Comparison of ENCODE assay signal across 8 cellular contexts in the genomic region with DNA sequence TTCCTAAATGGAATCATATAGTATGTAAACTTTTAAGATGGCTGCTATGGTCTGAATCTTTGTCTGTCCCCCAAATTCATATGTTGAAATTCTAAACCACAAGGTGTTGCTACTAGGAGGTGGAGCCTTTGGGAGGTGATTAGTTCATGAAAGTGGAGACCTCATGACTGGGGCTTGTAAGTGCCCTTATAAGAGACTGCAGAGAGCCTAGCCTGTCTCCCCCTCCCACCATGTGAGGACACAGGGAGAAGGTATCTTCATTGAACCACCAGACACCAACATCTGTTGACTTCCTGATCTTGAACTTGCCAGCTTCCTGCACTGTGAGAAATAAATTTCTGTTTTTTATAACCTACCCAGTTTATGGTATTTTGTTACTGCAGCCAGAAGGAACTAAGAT. TPM values are rescaled to one million over a fixed set of nuclear protein-coding genes. Genes with fewer than 3 reads are reported as not detected.
DNase-seq lines count a peak whose midpoint lies in the region; ATAC-seq, FAIRE-seq and TF ChIP-seq lines count a peak whose summit lies in the region.
"Not testable (repeated sequence)": the region's sequence is repeated elsewhere in the genome, so short reads cannot be mapped to it uniquely, and the experiment has no call there.

No MANE protein-coding gene starts in this region.

- H3K36me3 Mint-ChIP-seq in CD4-positive, CD25-positive, alpha-beta regulatory T cell: not testable (repeated sequence)
- H3K36me3 Mint-ChIP-seq in activated B cell treated with CpG ODN at 0.5 μM for 24 hours (ENCODE audit: low read depth): peaks cover 17% of the 10 kb centered on the region

- not testable (repeated sequence) for TF ChIP-seq EP300 in GM12878 (IDR thresholded peaks at IDR 0.05; ENCODE audit: borderline replicate concordance in 1 of 2, control insufficient read depth in 1 of 2, low read depth in 2 of 2, low read length in 2 of 2)

- H3K23ac ChIP-seq in mesendoderm (ENCODE audit: low read length); trophoblast cell (ENCODE audit: low read length): not testable (repeated sequence)

- H4K20me1 ChIP-seq in OCI-LY1 (ENCODE audit: insufficient read depth, low read length); GM12878 (ENCODE audit: control insufficient read depth, insufficient read depth): not testable (repeated sequence)

- H3F3A ChIP-seq in OCI-LY1 (ENCODE audit: insufficient read depth, low read length): not testable (repeated sequence)

- not testable (repeated sequence) for H3K9ac ChIP-seq in OCI-LY1 (ENCODE audit: low read length); GM12878 (ENCODE audit: control insufficient read depth, insufficient read depth, low read length); mesendoderm (ENCODE audit: low read length); trophoblast cell (ENCODE audit: low read length)

- in situ Hi-C loops in GM12878 (cut with MboI): not testable (repeated sequence)

- not testable (repeated sequence) for TF ChIP-seq CTCF in OCI-LY1 (IDR thresholded peaks at IDR 0.05; ENCODE audit: low read length); activated B cell treated with CpG ODN at 0.5 μM for 24 hours (IDR thresholded peaks at IDR 0.05); GM12878 (IDR thresholded peaks at IDR 0.05 in 2 of 3, conservative IDR thresholded peaks at IDR 0.05 in 1 of 3; ENCODE audit: control insufficient read depth in 2 of 3, extremely low read depth in 1 of 3, insufficient read depth in 1 of 3, low read depth in 3 of 3, low read length in 3 of 3)

- CTCF ChIA-PET in activated B cell treated with CpG ODN at 0.5 μM for 24 hours (lab: Charles Lee); GM12878 (lab: Yijun Ruan, JAX): not testable (repeated sequence)

- H4K8ac ChIP-seq in mesendoderm (ENCODE audit: low read depth, low read length); trophoblast cell (ENCODE audit: low read depth, low read length): not testable (repeated sequence)

- peaks cover 11% of the 10 kb centered on the region for H3K79me1 ChIP-seq in mesendoderm (ENCODE audit: low read length)
- not testable (repeated sequence) for H3K79me1 ChIP-seq in trophoblast cell (ENCODE audit: low read length)

- SMC1A ChIA-PET in GM12878 (lab: Charles Lee; ENCODE audit: uncharacterized antibody, unreplicated experiment): not testable (repeated sequence)

- H2AK5ac ChIP-seq in mesendoderm (ENCODE audit: low read length); trophoblast cell (ENCODE audit: low read length): not testable (repeated sequence)

- not testable (repeated sequence) for H2BK5ac ChIP-seq in mesendoderm (ENCODE audit: low read length); trophoblast cell (ENCODE audit: low read depth, low read length, poor library complexity)

- H3K27ac ChIP-seq in CD4-positive, CD25-positive, alpha-beta regulatory T cell (ENCODE audit: insufficient read depth, low read length, poor library complexity, severe bottlenecking); GM12878 (ENCODE audit: control insufficient read depth, insufficient read depth); mesendoderm (ENCODE audit: low read depth, low read length); trophoblast cell (ENCODE audit: low read depth, low read length): not testable (repeated sequence)
- peak overlapping the region; percentile 5 for H3K27ac ChIP-seq in OCI-LY1 (ENCODE audit: low read depth, low read length, poor library complexity, severe bottlenecking)

- H2BK12ac ChIP-seq in trophoblast cell (ENCODE audit: low read length): not testable (repeated sequence)

- not testable (repeated sequence) for ATAC-seq in CD4-positive, CD25-positive, alpha-beta regulatory T cell (ENCODE audit: low read depth in 2 of 2); activated B cell treated with CpG ODN at 0.5 μM for 24 hours (ENCODE audit: low read depth)
- ATAC-seq in GM12878: 0 out of 3 replicates have a peak, but pooled peaks have one; percentile 11

- H2AFZ ChIP-seq in OCI-LY1 (ENCODE audit: low read length); GM12878 (ENCODE audit: control insufficient read depth, low read depth, low read length); trophoblast cell (ENCODE audit: insufficient read depth, low read length, poor library complexity): not testable (repeated sequence)

- not testable (repeated sequence) for BruUV-seq in GM12878 (replicated peaks; lab: Mats Ljungman, UMichigan)

- FAIRE-seq in GM12878 (lab: Jason Lieb, UNC): not testable (repeated sequence)

- not testable (repeated sequence) for H3K14ac ChIP-seq in trophoblast cell (ENCODE audit: low read length)

- H3K4me3 ChIP-seq in CD4-positive, CD25-positive, alpha-beta regulatory T cell (ENCODE audit: low read depth, low read length); OCI-LY1 (ENCODE audit: low read depth, low read length, poor library complexity, severe bottlenecking); GM12878; mesendoderm (ENCODE audit: low read length); trophoblast cell (ENCODE audit: low read depth, low read length): not testable (repeated sequence)

- DNase-seq in CD4-positive, CD25-positive, alpha-beta regulatory T cell: peak in 1 of 3 donors; percentile 4
- DNase-seq in GDM1 (lab: John Stamatoyannopoulos, UW): peak; percentile 4
- DNase-seq in Kasumi-1 (lab: John Stamatoyannopoulos, UW): peak; percentile 16 to 17
- DNase-seq in activated B cell treated with CpG ODN at 0.5 μM for 24 hours; GM12878 (ENCODE audit: low read depth, low spot score); trophoblast cell: not testable (repeated sequence)
- DNase-seq in mesendoderm: peak; percentile 18

- H3K4me1 Mint-ChIP-seq in CD4-positive, CD25-positive, alpha-beta regulatory T cell: peaks cover 29 to 58% (median 50%) of the 10 kb centered on the region in 4 donors
- peaks cover 72% of the 10 kb centered on the region for H3K4me1 Mint-ChIP-seq in activated B cell treated with CpG ODN at 0.5 μM for 24 hours

- H3K27ac Mint-ChIP-seq in CD4-positive, CD25-positive, alpha-beta regulatory T cell: peak overlapping the region; percentile 20 to 70 (median 34)
- H3K27ac Mint-ChIP-seq in activated B cell treated with CpG ODN at 0.5 μM for 24 hours: peak overlapping the region; percentile 63

- H3K4me1 ChIP-seq in CD4-positive, CD25-positive, alpha-beta regulatory T cell (ENCODE audit: control insufficient read depth, insufficient read depth, low read length, poor library complexity, severe bottlenecking): peaks cover 11% of the 10 kb centered on the region
- H3K4me1 ChIP-seq in OCI-LY1 (ENCODE audit: insufficient read depth, low read length, severe bottlenecking) (peaks cover 50% of the 10 kb centered on the region), GM12878 (ENCODE audit: control insufficient read depth, insufficient read depth, low read length) (peaks cover 20% of the 10 kb centered on the region)
- H3K4me1 ChIP-seq in mesendoderm (ENCODE audit: control insufficient read depth, low read depth, low read length); trophoblast cell (ENCODE audit: control insufficient read depth in 1 of 2, insufficient read depth in 2 of 2, low read length in 2 of 2): not testable (repeated sequence)

- POLR2A ChIA-PET in activated B cell treated with CpG ODN at 0.5 μM for 24 hours (lab: Charles Lee): not testable (repeated sequence)
- POLR2A ChIA-PET in GM12878 (lab: Charles Lee): interaction anchor here (0.7 kb wide), 1 partner anchor 45 kb away, joined by 7 read pairs; no protein-coding TSS in a partner anchor

- not testable (repeated sequence) for H3K4ac ChIP-seq in mesendoderm (ENCODE audit: low read depth, low read length); trophoblast cell (ENCODE audit: low read depth, low read length)

- H4K91ac ChIP-seq in trophoblast cell (ENCODE audit: low read depth, low read length): not testable (repeated sequence)

- H2BK120ac ChIP-seq in mesendoderm (ENCODE audit: low read depth, low read length); trophoblast cell (ENCODE audit: insufficient read depth, low read length, poor library complexity): not testable (repeated sequence)

- H3K4me2 ChIP-seq in OCI-LY1 (ENCODE audit: low read length); GM12878 (ENCODE audit: control insufficient read depth, insufficient read depth); mesendoderm (ENCODE audit: low read length); trophoblast cell (ENCODE audit: low read length): not testable (repeated sequence)

- not testable (repeated sequence) for H4K5ac ChIP-seq in mesendoderm (ENCODE audit: low read length)

- not testable (repeated sequence) for H3K18ac ChIP-seq in mesendoderm (ENCODE audit: low read length)
- peak overlapping the region; percentile 71 for H3K18ac ChIP-seq in trophoblast cell (ENCODE audit: low read length)

- H3K9me3 Mint-ChIP-seq in CD4-positive, CD25-positive, alpha-beta regulatory T cell; activated B cell treated with CpG ODN at 0.5 μM for 24 hours: not testable (repeated sequence)

- H3K4me3 Mint-ChIP-seq in CD4-positive, CD25-positive, alpha-beta regulatory T cell: peak overlapping the region in 1 of 4 donors; percentile 8
- not testable (repeated sequence) for H3K4me3 Mint-ChIP-seq in activated B cell treated with CpG ODN at 0.5 μM for 24 hours

- intact Hi-C loops in activated B cell treated with CpG ODN at 0.5 μM for 24 hours (cut with micrococcal nuclease); GM12878 (cut with micrococcal nuclease; ENCODE audit: unreplicated experiment): not testable (repeated sequence)

- TF ChIP-seq POLR2A in GM12878 (IDR thresholded peaks at IDR 0.05; ENCODE audit: low read depth, low read length): not testable (repeated sequence)

- H3K79me2 ChIP-seq in OCI-LY1 (ENCODE audit: insufficient read depth, low read length): peaks cover 22% of the 10 kb centered on the region; the same call in 1 of the 2 replicates
- peaks cover 44% of the 10 kb centered on the region for H3K79me2 ChIP-seq in GM12878 (ENCODE audit: control insufficient read depth, insufficient read depth, low read length)
- H3K79me2 ChIP-seq in mesendoderm (ENCODE audit: control insufficient read depth, insufficient read depth, low read length); trophoblast cell (ENCODE audit: control insufficient read depth, insufficient read depth, low read length, poor library complexity): not testable (repeated sequence)

- not testable (repeated sequence) for H3K27me3 Mint-ChIP-seq in CD4-positive, CD25-positive, alpha-beta regulatory T cell; activated B cell treated with CpG ODN at 0.5 μM for 24 hours

- RAD21 ChIA-PET in GM12878 (lab: Charles Lee; ENCODE audit: unreplicated experiment): interaction anchor here (0.7 kb wide), 1 partner anchor 336 kb away, joined by 5 read pairs; no protein-coding TSS in a partner anchor

- not testable (repeated sequence) for H3K56ac ChIP-seq in mesendoderm (ENCODE audit: low read length)

- not testable (repeated sequence) for H3K27me3 ChIP-seq in CD4-positive, CD25-positive, alpha-beta regulatory T cell (ENCODE audit: control insufficient read depth, insufficient read depth, low read length); OCI-LY1 (ENCODE audit: insufficient read depth, low read length); GM12878 (replicated peaks in 1 of 2; ENCODE audit: control insufficient read depth in 2 of 2, insufficient read depth in 2 of 2, low read length in 1 of 2); mesendoderm (ENCODE audit: insufficient read depth, low read length, poor library complexity); trophoblast cell (ENCODE audit: insufficient read depth, low read length)

- H3K9me2 ChIP-seq in OCI-LY1 (ENCODE audit: low read depth, low read length): not testable (repeated sequence)

- not testable (repeated sequence) for TF ChIP-seq RAD21 in GM12878 (IDR thresholded peaks at IDR 0.05; ENCODE audit: insufficient read depth, low read depth, low read length)

- not testable (repeated sequence) for H3K36me3 ChIP-seq in CD4-positive, CD25-positive, alpha-beta regulatory T cell (ENCODE audit: control insufficient read depth, insufficient read depth, low read length); GM12878 (ENCODE audit: control insufficient read depth in 2 of 2, insufficient read depth in 2 of 2, low read length in 1 of 2); mesendoderm (ENCODE audit: control insufficient read depth, insufficient read depth, low read length); trophoblast cell (ENCODE audit: control insufficient read depth in 1 of 2, insufficient read depth in 2 of 2, low read length in 2 of 2)
- peaks cover 10% of the 10 kb centered on the region for H3K36me3 ChIP-seq in OCI-LY1 (ENCODE audit: insufficient read depth, low read length)

- not testable (repeated sequence) for H4K12ac ChIP-seq in trophoblast cell (ENCODE audit: low read depth, low read length)

- not testable (repeated sequence) for H3K9me3 ChIP-seq in CD4-positive, CD25-positive, alpha-beta regulatory T cell (ENCODE audit: control insufficient read depth in 2 of 2, low read length in 2 of 2); OCI-LY1 (ENCODE audit: low read length); GM12878 (replicated peaks; ENCODE audit: control insufficient read depth, insufficient read depth, low read length); trophoblast cell (ENCODE audit: insufficient read depth, low read depth, low read length)

- H2BK15ac ChIP-seq in mesendoderm (replicated peaks; ENCODE audit: low read depth): not testable (repeated sequence)

RNA-seq across cellular contexts. Expression of gene RABGEF1, which starts 27.0 kb away (rescaled TPM):
- total RNA-seq in CD4-positive, CD25-positive, alpha-beta regulatory T cell: 30.4 TPM
- 10 to 100 TPM; 16.6 to 22.7 (median 18.2) TPM for polyA plus RNA-seq in CD4-positive, CD25-positive, alpha-beta regulatory T cell
- 19.7 and 21.1 TPM in 2 replicates for total RNA-seq in activated B cell treated with CpG ODN at 0.5 μM for 24 hours
- total RNA-seq in GM12878 (2013; cell fraction: nucleolus; rRNA removed): 30.4 and 38.8 TPM in 2 replicates
- 21.0 and 26.4 TPM in 2 replicates for total RNA-seq in GM12878 (2014; rRNA removed)
- total RNA-seq in GM12878 (2014; rRNA removed; fragmentation: Illumina TruSeq; extraction: Trizol): 24.8 and 27.5 TPM in 2 replicates
- total RNA-seq in GM12878 (2021): 26.2 and 27.5 TPM in 2 replicates
- 14.7 TPM for polyA plus RNA-seq in GM12878 (2011; ENCODE audit: low read depth)
- 33.0 and 36.4 TPM in 2 replicates for polyA plus RNA-seq in GM12878 (2011; rRNA removed)
- polyA plus RNA-seq in GM12878 (2011; cell fraction: cytosol; rRNA removed): 28.5 and 31.7 TPM in 2 replicates
- 20.5 and 20.6 TPM in 2 replicates for polyA plus RNA-seq in GM12878 (2011; cell fraction: nucleus; rRNA removed)
- 17.2 and 23.6 TPM in 2 replicates for polyA plus RNA-seq in GM12878 (2012)
- polyA plus RNA-seq in GM12878 (2014; fragmentation: Illumina TruSeq; extraction: Trizol): 36.4 and 45.7 TPM in 2 replicates
- 10 to 100 TPM; 10.2 to 11.8 TPM for polyA plus RNA-seq in GM12878 (2014; fragmentation: Nextera tagmentation; extraction: Ambion mirVana)
- 18.2 and 21.4 TPM in 2 replicates for polyA plus RNA-seq in GM12878 (2014; rRNA removed)
- polyA plus RNA-seq in GM12878 (2016; fragmentation: Nextera tagmentation; extraction: Ambion mirVana): 10 to 100 TPM; 24.7 to 31.2 TPM
- polyA minus RNA-seq in GM12878 (2011; rRNA and poly(A)+ RNA removed): 46.2 and 47.7 TPM in 2 replicates
- polyA minus RNA-seq in GM12878 (2011; cell fraction: cytosol; rRNA and poly(A)+ RNA removed): 13.4 and 14.0 TPM in 2 replicates
- polyA minus RNA-seq in GM12878 (2011; cell fraction: nucleus; rRNA and poly(A)+ RNA removed): 6.5 and 12.0 TPM in 2 replicates
- 10.8 TPM for polyA plus RNA-seq in mesendoderm (2013, experiment 1 of 2)
- polyA plus RNA-seq in mesendoderm (2013, experiment 2 of 2): 9.9 TPM
- polyA plus RNA-seq in trophoblast cell (2013): 20.3 and 20.9 TPM in 2 replicates
